In genomic region chr6:148464319-148465010, GRCh38 we compare ENCODE assay signal across 8 cellular contexts.
DNase-seq lines count a peak whose midpoint lies in the region; ATAC-seq and TF ChIP-seq lines count a peak whose summit lies in the region.

No MANE protein-coding gene starts in this region.

- H3K27ac ChIP-seq in DND-41 (ENCODE audit: low read length) (no peak overlapping the region), cardiac muscle cell (no peak overlapping the region)

- no peaks in the 10 kb centered on the region for H3K36me3 Mint-ChIP-seq in activated naive CD8-positive, alpha-beta T cell treated with anti-CD3 and anti-CD28 coated beads for 36 hours

- H3K4me2 ChIP-seq in DND-41 (ENCODE audit: insufficient read depth, low read length) = no peak overlapping the region

- H3K4me3 ChIP-seq in DND-41 (ENCODE audit: low read depth in 1 of 2, low read length in 2 of 2) (no peak overlapping the region), cardiac muscle cell (no peak overlapping the region)

- H3K36me3 ChIP-seq in DND-41 (ENCODE audit: insufficient read depth, low read length) (no peaks in the 10 kb centered on the region), cardiac muscle cell (no peaks in the 10 kb centered on the region)

- peak; percentile 98 for TF ChIP-seq CTCF in DND-41 (IDR thresholded peaks at IDR 0.05; ENCODE audit: borderline replicate concordance, extremely low read depth, low read length, poor library complexity, severe bottlenecking)
- peak; percentile 93 for TF ChIP-seq CTCF in cardiac muscle cell (IDR thresholded peaks at IDR 0.05; ENCODE audit: low read depth, low read length)

- no peak overlapping the region for H3K27ac Mint-ChIP-seq in activated naive CD8-positive, alpha-beta T cell treated with anti-CD3 and anti-CD28 coated beads for 36 hours

- no peaks in the 10 kb centered on the region for H3K9me3 ChIP-seq in DND-41 (ENCODE audit: insufficient read depth, low read length, severe bottlenecking)
- no peaks in the 10 kb centered on the region for H3K9me3 ChIP-seq in cardiac muscle cell (ENCODE audit: low read depth)

- no peaks in the 10 kb centered on the region for H3K79me2 ChIP-seq in DND-41 (ENCODE audit: insufficient read depth, low read length)

- DNase-seq in DND-41 (peak; percentile 67), KG1 (lab: John Stamatoyannopoulos, UW) (peak; percentile 48), RPMI7951 (ENCODE audit: low read depth) (peak; percentile 69), cardiac muscle cell (ENCODE audit: low read depth in 1 of 2, low spot score in 1 of 2) (peak; percentile 73 to 84), pulmonary artery endothelial cell (ENCODE audit: low read depth, low spot score) (peak; percentile 44), GDM1 (lab: John Stamatoyannopoulos, UW) (no peak)
- peak; percentile 26 for DNase-seq in activated naive CD8-positive, alpha-beta T cell treated with anti-CD3 and anti-CD28 coated beads for 36 hours

- peaks cover 23% of the 10 kb centered on the region for H3K27me3 Mint-ChIP-seq in activated naive CD8-positive, alpha-beta T cell treated with anti-CD3 and anti-CD28 coated beads for 36 hours

- peaks cover 2% of the 10 kb centered on the region for H3K4me1 Mint-ChIP-seq in activated naive CD8-positive, alpha-beta T cell treated with anti-CD3 and anti-CD28 coated beads for 36 hours

- H3K4me3 Mint-ChIP-seq in activated naive CD8-positive, alpha-beta T cell treated with anti-CD3 and anti-CD28 coated beads for 36 hours = no peak overlapping the region

- H3K27me3 ChIP-seq in DND-41 (ENCODE audit: insufficient read depth, low read length, poor library complexity) = peaks cover 13% of the 10 kb centered on the region
- H3K27me3 ChIP-seq in cardiac muscle cell = no peaks in the 10 kb centered on the region

- H4K20me1 ChIP-seq in DND-41 (ENCODE audit: insufficient read depth, low read length) = no peaks in the 10 kb centered on the region

- H3K9me3 Mint-ChIP-seq in activated naive CD8-positive, alpha-beta T cell treated with anti-CD3 and anti-CD28 coated beads for 36 hours = no peaks in the 10 kb centered on the region

- no peak overlapping the region for H2AFZ ChIP-seq in DND-41 (ENCODE audit: low read depth, low read length)

- H3K9ac ChIP-seq in DND-41 (ENCODE audit: low read depth, low read length) = no peak overlapping the region

- ATAC-seq in DND-41 (ENCODE audit: insufficient read depth, low read depth) = peak; percentile 81
- peak; percentile 74 for ATAC-seq in GM21576 (IDR thresholded peaks at IDR 0.05; ENCODE audit: unreplicated experiment)

- no peaks in the 10 kb centered on the region for H3K4me1 ChIP-seq in DND-41 (ENCODE audit: insufficient read depth, low read length)
- H3K4me1 ChIP-seq in cardiac muscle cell (ENCODE audit: low read depth) = peaks cover 10% of the 10 kb centered on the region
